Comparison of ENCODE assay signal across 14 cellular contexts in genomic region chr11:64201524-64201923, GRCh38. TPM values are rescaled to one million over a fixed set of nuclear protein-coding genes. Genes with fewer than 3 reads are reported as not detected.
A peak's percentile ranks its signal among the peaks of the same experiment; 100 is the strongest.
DNase-seq lines count a peak whose midpoint lies in the region; ATAC-seq, FAIRE-seq and TF ChIP-seq lines count a peak whose summit lies in the region.
"Had no signal": no experiment of that assay in that cellular context is flagged by ENCODE, and none has a peak within 500 bp of the region (broad histone marks: within the 10 kb centered on the region; RNA-seq: fewer than 3 reads in every experiment).

No MANE protein-coding gene starts in this region.

- H3K27me3 Mint-ChIP-seq in activated naive CD8-positive, alpha-beta T cell, result no peaks in the 10 kb centered on the region
- H3K27me3 Mint-ChIP-seq in activated naive CD8-positive, alpha-beta T cell treated with anti-CD3 and anti-CD28 coated beads, Interleukin-2, amount 50 U/mL, for 24 hours, result no peaks in the 10 kb centered on the region
- no peaks in the 10 kb centered on the region for H3K27me3 Mint-ChIP-seq in WTC11 (ENCODE audit: low read depth)
- H3K27me3 Mint-ChIP-seq: B cell; CD4-positive, alpha-beta T cell had no signal

- H3K27ac Mint-ChIP-seq in activated naive CD8-positive, alpha-beta T cell, result peak overlapping the region; percentile 38
- H3K27ac Mint-ChIP-seq in activated naive CD8-positive, alpha-beta T cell treated with anti-CD3 and anti-CD28 coated beads, Interleukin-2, amount 50 U/mL, for 24 hours, result no peak overlapping the region
- peak overlapping the region; percentile 37 for H3K27ac Mint-ChIP-seq in WTC11
- H3K27ac Mint-ChIP-seq: B cell; CD4-positive, alpha-beta T cell had no signal

- H3K4me1 ChIP-seq in HepG2 (ENCODE audit: insufficient read depth, low read length), result peaks cover 14% of the 10 kb centered on the region
- peaks cover 11% of the 10 kb centered on the region for H3K4me1 ChIP-seq in psoas muscle

- no peaks in the 10 kb centered on the region for H3K27me3 ChIP-seq in HepG2 (ENCODE audit: control insufficient read depth in 1 of 2, insufficient read depth in 2 of 2, low read length in 2 of 2)
- H3K27me3 ChIP-seq in psoas muscle (ENCODE audit: insufficient read depth in 3 of 3, low read length in 2 of 3), result no peaks in the 10 kb centered on the region

- no peak overlapping the region for H3K4me2 ChIP-seq in HepG2 (ENCODE audit: low read depth, low read length)

- TF ChIP-seq CTCF in WTC11 (IDR thresholded peaks at IDR 0.05) (no peak), HepG2 (CRISPR knock-in tag; IDR thresholded peaks at IDR 0.05) (no peak), psoas muscle (IDR thresholded peaks at IDR 0.05) (no peak)

- no peak overlapping the region for H2AFZ ChIP-seq in HepG2 (ENCODE audit: low read length)

- no peaks in the 10 kb centered on the region for H3K9me3 ChIP-seq in HepG2 (ENCODE audit: low read length)
- no peaks in the 10 kb centered on the region for H3K9me3 ChIP-seq in psoas muscle

- peaks cover 29% of the 10 kb centered on the region for H3K4me1 Mint-ChIP-seq in activated naive CD8-positive, alpha-beta T cell (ENCODE audit: low read depth)
- peaks cover 35% of the 10 kb centered on the region for H3K4me1 Mint-ChIP-seq in activated naive CD8-positive, alpha-beta T cell treated with anti-CD3 and anti-CD28 coated beads, Interleukin-2, amount 50 U/mL, for 24 hours
- H3K4me1 Mint-ChIP-seq in WTC11, result peaks cover 6% of the 10 kb centered on the region

- in situ Hi-C loops in HepG2 (cut with HindIII; ENCODE audit: extremely low pct_ligation_motif_present, low pct_unique_long_range_greater_than_20kb), result no loop called here

- 87% methylated on average over 3 of the region's 3 CpGs for WGBS in HepG2 (ENCODE audit: low lambda C conversion rate)
- 70 to 72% (median 70%) methylated on average over 3 of the region's 3 CpGs for WGBS in psoas muscle, 3 donors

- no peak for DNase-seq in activated naive CD8-positive, alpha-beta T cell treated with anti-CD3 and anti-CD28 coated beads, Interleukin-2, amount 50 U/mL, for 24 hours
- DNase-seq in WTC11 (ENCODE audit: low spot score) (no peak), HepG2 (ENCODE audit: low spot score) (no peak), psoas muscle (no peak)
- DNase-seq: CD4-positive, alpha-beta T cell; GOT3; KBM-7; NCI-H1048; NCI-H226; NCI-H526; NK-92 treated with Interleukin-12 subunit alpha and Interleukin-12 subunit beta, amount 100 ng/mL, for 24 hours had no signal

- TF ChIP-seq EP300 in HepG2 (IDR thresholded peaks at IDR 0.05; ENCODE audit: low read depth in 2 of 2, low read length in 2 of 2) (no peak), HepG2 (CRISPR knock-in tag; IDR thresholded peaks at IDR 0.05; ENCODE audit: borderline replicate concordance) (no peak)

- BruUV-seq in HepG2 (replicated peaks; lab: Mats Ljungman, UMichigan), result no TSS peak

- no peak for TF ChIP-seq POLR2A in HepG2 (IDR thresholded peaks at IDR 0.05; ENCODE audit: insufficient read depth in 1 of 2, low read depth in 2 of 2, low read length in 2 of 2)

- H3K4me3 Mint-ChIP-seq in activated naive CD8-positive, alpha-beta T cell, result no peak overlapping the region
- H3K4me3 Mint-ChIP-seq in activated naive CD8-positive, alpha-beta T cell treated with anti-CD3 and anti-CD28 coated beads, Interleukin-2, amount 50 U/mL, for 24 hours, result no peak overlapping the region
- H3K4me3 Mint-ChIP-seq in WTC11, result no peak overlapping the region
- H3K4me3 Mint-ChIP-seq: B cell; CD4-positive, alpha-beta T cell had no signal

- peaks cover 42 to 68% of the 10 kb centered on the region in 2 experiments for H3K36me3 ChIP-seq in HepG2 (replicated peaks in 1 of 2; ENCODE audit: control insufficient read depth in 1 of 2, insufficient read depth in 2 of 2, low read length in 2 of 2)
- H3K36me3 ChIP-seq in psoas muscle (ENCODE audit: insufficient read depth in 1 of 2, low read depth in 1 of 2), result peaks cover 17 to 92% of the 10 kb centered on the region in 2 donors

- CTCF ChIA-PET in WTC11 (lab: Charles Lee), result no interaction called here
- CTCF ChIA-PET in HepG2 (lab: Yijun Ruan, JAX; ENCODE audit: low intra/inter-chr PET ratio, low total read pairs), result no interaction called here

- no peak for TF ChIP-seq RAD21 in HepG2 (CRISPR knock-in tag; IDR thresholded peaks at IDR 0.05)

- H3K9me3 Mint-ChIP-seq in activated naive CD8-positive, alpha-beta T cell (ENCODE audit: low read depth), result no peaks in the 10 kb centered on the region
- H3K9me3 Mint-ChIP-seq in activated naive CD8-positive, alpha-beta T cell treated with anti-CD3 and anti-CD28 coated beads, Interleukin-2, amount 50 U/mL, for 24 hours, result no peaks in the 10 kb centered on the region
- no peaks in the 10 kb centered on the region for H3K9me3 Mint-ChIP-seq in WTC11
- H3K9me3 Mint-ChIP-seq: CD4-positive, alpha-beta T cell had no signal

- H3K27ac ChIP-seq in HepG2 (ENCODE audit: extremely low read length, insufficient read depth, low read length) (no peak overlapping the region), psoas muscle (no peak overlapping the region)

- H3K36me3 Mint-ChIP-seq in activated naive CD8-positive, alpha-beta T cell, result peaks cover 5% of the 10 kb centered on the region
- H3K36me3 Mint-ChIP-seq in activated naive CD8-positive, alpha-beta T cell treated with anti-CD3 and anti-CD28 coated beads, Interleukin-2, amount 50 U/mL, for 24 hours (ENCODE audit: low read depth), result peaks cover 82% of the 10 kb centered on the region
- H3K36me3 Mint-ChIP-seq in WTC11, result peaks cover 76% of the 10 kb centered on the region

- no peak overlapping the region for H3K4me3 ChIP-seq in HepG2 (replicated peaks in 1 of 3; ENCODE audit: insufficient read depth in 1 of 3, low read depth in 2 of 3, low read length in 3 of 3)
- H3K4me3 ChIP-seq in psoas muscle, result no peak overlapping the region

- ATAC-seq in activated naive CD8-positive, alpha-beta T cell treated with anti-CD3 and anti-CD28 coated beads, Interleukin-2, amount 50 U/mL, for 24 hours, result no peak
- ATAC-seq in WTC11 (no peak), HepG2 (no peak), GM18520 (IDR thresholded peaks at IDR 0.05; ENCODE audit: unreplicated experiment) (no peak), psoas muscle (no peak)

- FAIRE-seq in HepG2 (lab: Jason Lieb, UNC), result no peak

- POLR2A ChIA-PET in WTC11 (lab: Charles Lee), result no interaction called here
- POLR2A ChIA-PET in HepG2 (lab: Yijun Ruan, JAX), result interaction anchor here (1.0 to 1.2 kb wide), 2 partner anchors 10 to 16 kb away, joined by 3 to 4 read pairs; partner anchors contain the start of gene STIP1

- no peaks in the 10 kb centered on the region for H3K79me2 ChIP-seq in HepG2 (ENCODE audit: insufficient read depth, low read length)

- intact Hi-C loops in HepG2 (cut with micrococcal nuclease; ENCODE audit: unreplicated experiment) (no loop called here), psoas muscle (cut with DNase I) (loop anchor here in 1 of 2 donors (5.0 kb wide), 1 partner anchor 66 kb away; no protein-coding TSS in a partner anchor)

- no peak overlapping the region for H3K9ac ChIP-seq in HepG2 (ENCODE audit: insufficient read depth, low read depth, low read length)

- 0 out of 2 replicates have a peak, but pooled peaks cover 2% of the 10 kb centered on the region for H4K20me1 ChIP-seq in HepG2 (ENCODE audit: insufficient read depth, low read length)

RNA-seq across cellular contexts. Expression of gene FERMT3, which starts 5.0 kb away (rescaled TPM):
- 3.8 to 8.2 TPM (median 3.8 TPM) in 3 replicates for total RNA-seq in WTC11 (2021)
- total RNA-seq in HepG2 (2016; rRNA removed; fragmentation: Illumina TruSeq; extraction: Trizol), result not detected in 2 replicates
- total RNA-seq in HepG2 (2016; cell fraction: cytosol; rRNA removed; fragmentation: Illumina TruSeq; extraction: Trizol; ENCODE audit: low read depth), result not detected in 2 replicates
- total RNA-seq in HepG2 (2016; cell fraction: insoluble cytoplasmic fraction; rRNA removed; fragmentation: Illumina TruSeq; extraction: Trizol), result 0.30 TPM in 1 of 2 replicates, not detected in the other
- total RNA-seq in HepG2 (2016; cell fraction: membrane; rRNA removed; fragmentation: Illumina TruSeq; extraction: Trizol), result 0.22 TPM in 1 of 2 replicates, not detected in the other
- total RNA-seq in HepG2 (2016; cell fraction: nucleus; rRNA removed; fragmentation: Illumina TruSeq; extraction: Trizol), result not detected in 2 replicates
- 0.16 and 0.29 TPM in 2 replicates for polyA plus RNA-seq in HepG2 (2011; rRNA removed)
- polyA plus RNA-seq in HepG2 (2011; cell fraction: cytosol; rRNA removed), result 0.11 and 0.15 TPM in 2 replicates
- 2.4 and 3.6 TPM in 2 replicates for polyA plus RNA-seq in HepG2 (2011; cell fraction: nucleus; rRNA removed)
- polyA plus RNA-seq in HepG2 (2012), result 0.40 and 0.93 TPM in 2 replicates
- not detected in 2 replicates for polyA plus RNA-seq in HepG2 (2016; cell fraction: cytosol; fragmentation: Illumina TruSeq; extraction: Trizol; ENCODE audit: low read depth)
- not detected in 2 replicates for polyA plus RNA-seq in HepG2 (2016; cell fraction: insoluble cytoplasmic fraction; fragmentation: Illumina TruSeq; extraction: Trizol; ENCODE audit: low read depth)
- polyA plus RNA-seq in HepG2 (2016; cell fraction: membrane; fragmentation: Illumina TruSeq; extraction: Trizol; ENCODE audit: low read depth), result 0.08 TPM in 1 of 2 replicates, not detected in the other
- 0.75 TPM in 1 of 2 replicates, not detected in the other for polyA plus RNA-seq in HepG2 (2016; cell fraction: nucleus; fragmentation: Illumina TruSeq; extraction: Trizol; ENCODE audit: insufficient read depth, low read depth)
- 0.76 and 0.91 TPM in 2 replicates for polyA minus RNA-seq in HepG2 (2011; rRNA and poly(A)+ RNA removed; ENCODE audit: low replicate concordance)
- polyA minus RNA-seq in HepG2 (2011; cell fraction: cytosol; rRNA and poly(A)+ RNA removed), result not detected in 2 replicates
- polyA minus RNA-seq in HepG2 (2011; cell fraction: nucleus; rRNA and poly(A)+ RNA removed), result 0.12 and 1.3 TPM in 2 replicates
- total RNA-seq in psoas muscle, result 10 to 100 TPM in 1 of 4 donors, 1 to 10 TPM in 3; 6.7 to 11.7 (median 8.4) TPM
- polyA plus RNA-seq in psoas muscle, result 1 to 10 TPM; 2.5 to 4.3 (median 3.0) TPM

RNA-seq across cellular contexts. Expression of gene STIP1, which starts 15.6 kb away (rescaled TPM):
- 291 to 296 TPM (median 296 TPM) in 3 replicates for total RNA-seq in WTC11 (2021)
- 217 and 245 TPM in 2 replicates for total RNA-seq in HepG2 (2016; rRNA removed; fragmentation: Illumina TruSeq; extraction: Trizol)
- total RNA-seq in HepG2 (2016; cell fraction: cytosol; rRNA removed; fragmentation: Illumina TruSeq; extraction: Trizol; ENCODE audit: low read depth), result 46.5 and 48.4 TPM in 2 replicates
- 218 and 244 TPM in 2 replicates for total RNA-seq in HepG2 (2016; cell fraction: insoluble cytoplasmic fraction; rRNA removed; fragmentation: Illumina TruSeq; extraction: Trizol)
- 61.0 and 67.1 TPM in 2 replicates for total RNA-seq in HepG2 (2016; cell fraction: membrane; rRNA removed; fragmentation: Illumina TruSeq; extraction: Trizol)
- 112 and 121 TPM in 2 replicates for total RNA-seq in HepG2 (2016; cell fraction: nucleus; rRNA removed; fragmentation: Illumina TruSeq; extraction: Trizol)
- 81.1 and 83.3 TPM in 2 replicates for polyA plus RNA-seq in HepG2 (2011; rRNA removed)
- 91.1 and 93.1 TPM in 2 replicates for polyA plus RNA-seq in HepG2 (2011; cell fraction: cytosol; rRNA removed)
- 60.8 and 70.1 TPM in 2 replicates for polyA plus RNA-seq in HepG2 (2011; cell fraction: nucleus; rRNA removed)
- polyA plus RNA-seq in HepG2 (2012), result 137 and 145 TPM in 2 replicates
- 30.4 and 33.4 TPM in 2 replicates for polyA plus RNA-seq in HepG2 (2016; cell fraction: cytosol; fragmentation: Illumina TruSeq; extraction: Trizol; ENCODE audit: low read depth)
- 276 and 284 TPM in 2 replicates for polyA plus RNA-seq in HepG2 (2016; cell fraction: insoluble cytoplasmic fraction; fragmentation: Illumina TruSeq; extraction: Trizol; ENCODE audit: low read depth)
- polyA plus RNA-seq in HepG2 (2016; cell fraction: membrane; fragmentation: Illumina TruSeq; extraction: Trizol; ENCODE audit: low read depth), result 43.9 and 49.3 TPM in 2 replicates
- polyA plus RNA-seq in HepG2 (2016; cell fraction: nucleus; fragmentation: Illumina TruSeq; extraction: Trizol; ENCODE audit: insufficient read depth, low read depth), result 175 and 176 TPM in 2 replicates
- 195 and 711 TPM in 2 replicates for polyA minus RNA-seq in HepG2 (2011; rRNA and poly(A)+ RNA removed; ENCODE audit: low replicate concordance)
- polyA minus RNA-seq in HepG2 (2011; cell fraction: cytosol; rRNA and poly(A)+ RNA removed), result 90.4 and 98.8 TPM in 2 replicates
- 84.3 and 104 TPM in 2 replicates for polyA minus RNA-seq in HepG2 (2011; cell fraction: nucleus; rRNA and poly(A)+ RNA removed)
- 100 to 1,000 TPM; 124 to 194 (median 162) TPM for total RNA-seq in psoas muscle
- 100 to 1,000 TPM; 158 to 207 (median 205) TPM for polyA plus RNA-seq in psoas muscle

RNA-seq across cellular contexts. Expression of gene TRPT1, which starts 24.5 kb away (rescaled TPM):
- total RNA-seq in WTC11 (2021) (52.3 to 58.8 TPM (median 53.2 TPM) in 3 replicates), HepG2 (2016; rRNA removed; fragmentation: Illumina TruSeq; extraction: Trizol) (21.0 and 24.8 TPM in 2 replicates), psoas muscle (100 to 1,000 TPM in 1 of 4 donors, 10 to 100 TPM in 3; 49.6 to 131 (median 92.5) TPM)
- total RNA-seq in HepG2 (2016; cell fraction: cytosol; rRNA removed; fragmentation: Illumina TruSeq; extraction: Trizol; ENCODE audit: low read depth), result 51.8 and 67.6 TPM in 2 replicates
- total RNA-seq in HepG2 (2016; cell fraction: insoluble cytoplasmic fraction; rRNA removed; fragmentation: Illumina TruSeq; extraction: Trizol), result 18.2 and 26.1 TPM in 2 replicates
- total RNA-seq in HepG2 (2016; cell fraction: membrane; rRNA removed; fragmentation: Illumina TruSeq; extraction: Trizol), result 40.6 and 48.2 TPM in 2 replicates
- total RNA-seq in HepG2 (2016; cell fraction: nucleus; rRNA removed; fragmentation: Illumina TruSeq; extraction: Trizol), result 17.4 and 18.2 TPM in 2 replicates
- polyA plus RNA-seq in HepG2 (2011; rRNA removed) (40.7 and 45.1 TPM in 2 replicates), psoas muscle (100 to 1,000 TPM in 2 of 3 donors, 10 to 100 TPM in 1; 88.9 to 109 (median 103) TPM)
- polyA plus RNA-seq in HepG2 (2011; cell fraction: cytosol; rRNA removed), result 33.6 and 56.7 TPM in 2 replicates
- polyA plus RNA-seq in HepG2 (2011; cell fraction: nucleus; rRNA removed), result 175 and 197 TPM in 2 replicates
- 24.3 TPM in 2 replicates for polyA plus RNA-seq in HepG2 (2012)
- polyA plus RNA-seq in HepG2 (2016; cell fraction: cytosol; fragmentation: Illumina TruSeq; extraction: Trizol; ENCODE audit: low read depth), result 59.1 and 73.2 TPM in 2 replicates
- 18.0 and 24.7 TPM in 2 replicates for polyA plus RNA-seq in HepG2 (2016; cell fraction: insoluble cytoplasmic fraction; fragmentation: Illumina TruSeq; extraction: Trizol; ENCODE audit: low read depth)
- 41.3 and 42.8 TPM in 2 replicates for polyA plus RNA-seq in HepG2 (2016; cell fraction: membrane; fragmentation: Illumina TruSeq; extraction: Trizol; ENCODE audit: low read depth)
- polyA plus RNA-seq in HepG2 (2016; cell fraction: nucleus; fragmentation: Illumina TruSeq; extraction: Trizol; ENCODE audit: insufficient read depth, low read depth), result 39.3 and 44.3 TPM in 2 replicates
- polyA minus RNA-seq in HepG2 (2011; rRNA and poly(A)+ RNA removed; ENCODE audit: low replicate concordance), result 34.0 and 59.0 TPM in 2 replicates
- 15.5 and 17.8 TPM in 2 replicates for polyA minus RNA-seq in HepG2 (2011; cell fraction: cytosol; rRNA and poly(A)+ RNA removed)
- polyA minus RNA-seq in HepG2 (2011; cell fraction: nucleus; rRNA and poly(A)+ RNA removed), result 14.8 and 16.0 TPM in 2 replicates

RNA-seq across cellular contexts. Expression of gene NUDT22, which starts 24.6 kb away (rescaled TPM):
- 59.1 to 64.4 TPM (median 60.1 TPM) in 3 replicates for total RNA-seq in WTC11 (2021)
- 38.5 and 39.8 TPM in 2 replicates for total RNA-seq in HepG2 (2016; rRNA removed; fragmentation: Illumina TruSeq; extraction: Trizol)
- total RNA-seq in HepG2 (2016; cell fraction: cytosol; rRNA removed; fragmentation: Illumina TruSeq; extraction: Trizol; ENCODE audit: low read depth), result 48.7 and 58.7 TPM in 2 replicates
- 37.6 and 40.0 TPM in 2 replicates for total RNA-seq in HepG2 (2016; cell fraction: insoluble cytoplasmic fraction; rRNA removed; fragmentation: Illumina TruSeq; extraction: Trizol)
- 48.0 and 62.5 TPM in 2 replicates for total RNA-seq in HepG2 (2016; cell fraction: membrane; rRNA removed; fragmentation: Illumina TruSeq; extraction: Trizol)
- total RNA-seq in HepG2 (2016; cell fraction: nucleus; rRNA removed; fragmentation: Illumina TruSeq; extraction: Trizol), result 18.9 and 27.6 TPM in 2 replicates
- 33.5 and 38.6 TPM in 2 replicates for polyA plus RNA-seq in HepG2 (2011; rRNA removed)
- polyA plus RNA-seq in HepG2 (2011; cell fraction: cytosol; rRNA removed), result 23.8 and 46.2 TPM in 2 replicates
- 106 and 113 TPM in 2 replicates for polyA plus RNA-seq in HepG2 (2011; cell fraction: nucleus; rRNA removed)
- polyA plus RNA-seq in HepG2 (2012), result 14.6 and 20.4 TPM in 2 replicates
- 41.8 and 51.1 TPM in 2 replicates for polyA plus RNA-seq in HepG2 (2016; cell fraction: cytosol; fragmentation: Illumina TruSeq; extraction: Trizol; ENCODE audit: low read depth)
- 30.6 and 31.0 TPM in 2 replicates for polyA plus RNA-seq in HepG2 (2016; cell fraction: insoluble cytoplasmic fraction; fragmentation: Illumina TruSeq; extraction: Trizol; ENCODE audit: low read depth)
- 38.0 and 47.3 TPM in 2 replicates for polyA plus RNA-seq in HepG2 (2016; cell fraction: membrane; fragmentation: Illumina TruSeq; extraction: Trizol; ENCODE audit: low read depth)
- polyA plus RNA-seq in HepG2 (2016; cell fraction: nucleus; fragmentation: Illumina TruSeq; extraction: Trizol; ENCODE audit: insufficient read depth, low read depth), result 38.7 and 47.5 TPM in 2 replicates
- 36.4 and 41.0 TPM in 2 replicates for polyA minus RNA-seq in HepG2 (2011; rRNA and poly(A)+ RNA removed; ENCODE audit: low replicate concordance)
- polyA minus RNA-seq in HepG2 (2011; cell fraction: cytosol; rRNA and poly(A)+ RNA removed), result 15.6 and 16.6 TPM in 2 replicates
- 25.8 and 28.7 TPM in 2 replicates for polyA minus RNA-seq in HepG2 (2011; cell fraction: nucleus; rRNA and poly(A)+ RNA removed)
- total RNA-seq in psoas muscle, result 10 to 100 TPM; 39.6 to 59.3 (median 49.6) TPM
- 10 to 100 TPM; 31.6 to 56.0 (median 43.0) TPM for polyA plus RNA-seq in psoas muscle

RNA-seq across cellular contexts. Expression of gene DNAJC4, which starts 28.8 kb away (rescaled TPM):
- total RNA-seq in WTC11 (2021) (26.0 to 27.2 TPM (median 27.1 TPM) in 3 replicates), HepG2 (2016; rRNA removed; fragmentation: Illumina TruSeq; extraction: Trizol) (7.1 and 10.3 TPM in 2 replicates), psoas muscle (10 to 100 TPM; 22.9 to 45.8 (median 30.5) TPM)
- total RNA-seq in HepG2 (2016; cell fraction: cytosol; rRNA removed; fragmentation: Illumina TruSeq; extraction: Trizol; ENCODE audit: low read depth), result 28.3 and 35.6 TPM in 2 replicates
- 6.3 and 10.4 TPM in 2 replicates for total RNA-seq in HepG2 (2016; cell fraction: insoluble cytoplasmic fraction; rRNA removed; fragmentation: Illumina TruSeq; extraction: Trizol)
- 28.1 and 29.9 TPM in 2 replicates for total RNA-seq in HepG2 (2016; cell fraction: membrane; rRNA removed; fragmentation: Illumina TruSeq; extraction: Trizol)
- total RNA-seq in HepG2 (2016; cell fraction: nucleus; rRNA removed; fragmentation: Illumina TruSeq; extraction: Trizol), result 5.2 and 8.8 TPM in 2 replicates
- polyA plus RNA-seq in HepG2 (2011; rRNA removed) (60.8 and 70.9 TPM in 2 replicates), psoas muscle (10 to 100 TPM; 29.3 to 39.7 (median 29.6) TPM)
- 33.5 and 51.1 TPM in 2 replicates for polyA plus RNA-seq in HepG2 (2011; cell fraction: cytosol; rRNA removed)
- polyA plus RNA-seq in HepG2 (2011; cell fraction: nucleus; rRNA removed), result 73.5 and 95.2 TPM in 2 replicates
- 39.4 and 41.6 TPM in 2 replicates for polyA plus RNA-seq in HepG2 (2012)
- 106 and 114 TPM in 2 replicates for polyA plus RNA-seq in HepG2 (2016; cell fraction: cytosol; fragmentation: Illumina TruSeq; extraction: Trizol; ENCODE audit: low read depth)
- 22.4 and 29.3 TPM in 2 replicates for polyA plus RNA-seq in HepG2 (2016; cell fraction: insoluble cytoplasmic fraction; fragmentation: Illumina TruSeq; extraction: Trizol; ENCODE audit: low read depth)
- polyA plus RNA-seq in HepG2 (2016; cell fraction: membrane; fragmentation: Illumina TruSeq; extraction: Trizol; ENCODE audit: low read depth), result 95.1 and 103 TPM in 2 replicates
- polyA plus RNA-seq in HepG2 (2016; cell fraction: nucleus; fragmentation: Illumina TruSeq; extraction: Trizol; ENCODE audit: insufficient read depth, low read depth), result 38.2 and 42.5 TPM in 2 replicates
- 22.4 and 24.1 TPM in 2 replicates for polyA minus RNA-seq in HepG2 (2011; rRNA and poly(A)+ RNA removed; ENCODE audit: low replicate concordance)
- polyA minus RNA-seq in HepG2 (2011; cell fraction: cytosol; rRNA and poly(A)+ RNA removed), result 10.7 and 10.8 TPM in 2 replicates
- 6.1 and 7.1 TPM in 2 replicates for polyA minus RNA-seq in HepG2 (2011; cell fraction: nucleus; rRNA and poly(A)+ RNA removed)
